9 cellular contexts compared by ENCODE assay signal in the genomic region with DNA sequence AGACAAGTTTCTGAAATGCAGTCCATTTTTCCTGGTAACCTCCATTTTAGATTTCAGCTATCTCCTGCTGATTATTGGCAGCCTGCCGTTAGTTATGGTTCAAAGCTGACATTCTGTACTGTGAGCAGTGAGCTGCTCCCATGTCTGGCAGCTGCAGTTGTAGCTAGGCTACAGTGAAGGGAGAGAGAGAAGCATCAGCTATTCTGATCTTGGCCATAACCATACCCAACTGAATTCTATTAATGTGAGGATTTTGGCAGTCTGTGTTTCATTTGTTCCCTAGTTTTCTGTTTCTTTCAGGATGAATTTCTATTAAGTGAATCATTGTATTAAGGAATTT. TPM values are rescaled to one million over a fixed set of nuclear protein-coding genes. Genes with fewer than 3 reads are reported as not detected.
DNase-seq lines count a peak whose midpoint lies in the region; ATAC-seq and TF ChIP-seq lines count a peak whose summit lies in the region.
"Had no signal": no experiment of that assay in that cellular context is flagged by ENCODE, and none has a peak within 500 bp of the region (broad histone marks: within the 10 kb centered on the region; RNA-seq: fewer than 3 reads in every experiment).

No MANE protein-coding gene starts in this region.

- H3K4me1 Mint-ChIP-seq in brain: peaks cover 63% of the 10 kb centered on the region

- peak overlapping the region; percentile 49 to 67 (median 55) for H3K4me3 Mint-ChIP-seq in brain

- H3K27me3 Mint-ChIP-seq in brain: no peaks in the 10 kb centered on the region

- ATAC-seq in HG03108 (IDR thresholded peaks at IDR 0.05; ENCODE audit: unreplicated experiment) (no peak), GM21390 (IDR thresholded peaks at IDR 0.05; ENCODE audit: unreplicated experiment) (no peak)

- peak overlapping the region; percentile 66 for H3K27ac ChIP-seq in temporal lobe (ENCODE audit: low read depth, low read length)
- H3K27ac ChIP-seq: PC-9 had no signal

- DNase-seq in NCI-H1092 (lab: John Stamatoyannopoulos, UW): peak; percentile 80
- DNase-seq in kidney tubule cell (ENCODE audit: low spot score): peak; percentile 63
- no peak for DNase-seq in effector CD8-positive, alpha-beta T cell (lab: John Stamatoyannopoulos, UW)
- DNase-seq in activated effector memory CD4-positive, alpha-beta T cell treated with Interleukin-2 at 50 U/mL for 16 hours: no peak
- DNase-seq: PC-9 had no signal

- peaks cover 34% of the 10 kb centered on the region for H3K36me3 Mint-ChIP-seq in brain

- H3K9me3 Mint-ChIP-seq in brain: peaks cover 0 to 3% (median 0%) of the 10 kb centered on the region in 5 experiments

- no peak for TF ChIP-seq CTCF in brain (conservative IDR thresholded peaks at IDR 0.05)

- H3K27ac Mint-ChIP-seq in brain: peak overlapping the region; percentile 53 to 91 (median 84)

RNA-seq across cellular contexts. Expression of gene SIK2, which starts 33.4 kb away (rescaled TPM):
- polyA plus RNA-seq in brain (ENCODE audit: insufficient read depth, low read depth, low replicate concordance): 25.1 TPM
- 17.0 TPM for total RNA-seq in temporal lobe

Comparison
In these comparisons a context has a peak if more than half of its experiments do, and no peak if none do; other contexts are left out.
1. DNase-seq: peak in NCI-H1092 (single experiment) and kidney tubule cell (single experiment); none in effector CD8-positive, alpha-beta T cell (single experiment) and activated effector memory CD4-positive, alpha-beta T cell treated with Interleukin-2 at 50 U/mL for 16 hours (single experiment).